8 cellular contexts compared by ENCODE assay signal in genomic region chr2:159612255-159612901, GRCh38. TPM values are rescaled to one million over a fixed set of nuclear protein-coding genes. Genes with fewer than 3 reads are reported as not detected.
A peak's percentile ranks its signal among the peaks of the same experiment; 100 is the strongest.
DNase-seq lines count a peak whose midpoint lies in the region; ATAC-seq, FAIRE-seq and TF ChIP-seq lines count a peak whose summit lies in the region.

No MANE protein-coding gene starts in this region.

- RAD21 ChIA-PET in GM12878 (lab: Charles Lee; ENCODE audit: unreplicated experiment) = no interaction called here

- H3K9ac ChIP-seq in GM12878 (ENCODE audit: control insufficient read depth, insufficient read depth, low read length) (no peak overlapping the region), mesendoderm (ENCODE audit: low read length) (no peak overlapping the region)

- TF ChIP-seq CTCF in GM12878 (IDR thresholded peaks at IDR 0.05 in 2 of 3, conservative IDR thresholded peaks at IDR 0.05 in 1 of 3; ENCODE audit: control insufficient read depth in 2 of 3, extremely low read depth in 1 of 3, insufficient read depth in 1 of 3, low read depth in 3 of 3, low read length in 3 of 3) = no peak
- TF ChIP-seq CTCF in Peyer's patch (IDR thresholded peaks at IDR 0.05) = no peak

- DNase-seq in DMS 273 (lab: John Stamatoyannopoulos, UW; ENCODE audit: unreplicated experiment) (peak; percentile 88), NCI-H1436 (lab: John Stamatoyannopoulos, UW) (peak; percentile 37), GM12878 (ENCODE audit: low read depth, low spot score) (no peak), mesendoderm (peak; percentile 45), Peyer's patch (no peak)
- no peak for DNase-seq in stimulated activated naive CD8-positive, alpha-beta T cell treated with anti-CD3 and anti-CD28 coated beads, Interleukin-15, amount 100 ng/mL, for 72 hours

- SMC1A ChIA-PET in GM12878 (lab: Charles Lee; ENCODE audit: uncharacterized antibody, unreplicated experiment) = interaction anchor here (1.5 to 1.6 kb wide), 2 partner anchors 78 to 278 kb away, joined by 4 to 5 read pairs; no protein-coding TSS in a partner anchor

- ATAC-seq in GM12878 (peak; percentile 10; the same call in 1 of the 3 replicates), GM18517 (IDR thresholded peaks at IDR 0.05; ENCODE audit: unreplicated experiment) (no peak), GM21423 (IDR thresholded peaks at IDR 0.05; ENCODE audit: unreplicated experiment) (no peak)
- no peak for ATAC-seq in stimulated activated naive CD8-positive, alpha-beta T cell treated with anti-CD3 and anti-CD28 coated beads, Interleukin-15, amount 100 ng/mL, for 72 hours

- H3K4ac ChIP-seq in mesendoderm (ENCODE audit: low read depth, low read length) = no peak overlapping the region

- H3K27ac ChIP-seq in GM12878 (ENCODE audit: control insufficient read depth, insufficient read depth) (no peak overlapping the region), mesendoderm (ENCODE audit: low read depth, low read length) (no peak overlapping the region), Peyer's patch (peak overlapping the region in 2 of 4 donors; percentile 23 to 99)

- intact Hi-C loops in GM12878 (cut with micrococcal nuclease; ENCODE audit: unreplicated experiment) = loop anchor here (10.0 kb wide), 2 partner anchors 322 to 352 kb away; no protein-coding TSS in a partner anchor

- H2BK15ac ChIP-seq in mesendoderm (replicated peaks; ENCODE audit: low read depth) = no peak overlapping the region

- peak overlapping the region; percentile 15 for H2AFZ ChIP-seq in GM12878 (ENCODE audit: control insufficient read depth, low read depth, low read length)

- in situ Hi-C loops in GM12878 (cut with MboI) = no loop called here

- no peak overlapping the region for H3K23ac ChIP-seq in mesendoderm (ENCODE audit: low read length)

- H3K79me1 ChIP-seq in mesendoderm (ENCODE audit: low read length) = peaks cover 4% of the 10 kb centered on the region

- BruUV-seq in GM12878 (replicated peaks; lab: Mats Ljungman, UMichigan) = no TSS peak

- no peak overlapping the region for H4K5ac ChIP-seq in mesendoderm (ENCODE audit: low read length)

- H3K27me3 Mint-ChIP-seq in stimulated activated naive CD8-positive, alpha-beta T cell treated with anti-CD3 and anti-CD28 coated beads, Interleukin-15, amount 100 ng/mL, for 72 hours = peaks cover 7% of the 10 kb centered on the region

- no peak overlapping the region for H3K18ac ChIP-seq in mesendoderm (ENCODE audit: low read length)

- no peaks in the 10 kb centered on the region for H3K9me3 Mint-ChIP-seq in stimulated activated naive CD8-positive, alpha-beta T cell treated with anti-CD3 and anti-CD28 coated beads, Interleukin-15, amount 100 ng/mL, for 72 hours

- H3K9me3 ChIP-seq in GM12878 (replicated peaks; ENCODE audit: control insufficient read depth, insufficient read depth, low read length) (no peaks in the 10 kb centered on the region), Peyer's patch (no peaks in the 10 kb centered on the region)

- no peak overlapping the region for H2AK5ac ChIP-seq in mesendoderm (ENCODE audit: low read length)

- peaks cover 13% of the 10 kb centered on the region for H3K4me1 Mint-ChIP-seq in stimulated activated naive CD8-positive, alpha-beta T cell treated with anti-CD3 and anti-CD28 coated beads, Interleukin-15, amount 100 ng/mL, for 72 hours

- H3K4me3 Mint-ChIP-seq in stimulated activated naive CD8-positive, alpha-beta T cell treated with anti-CD3 and anti-CD28 coated beads, Interleukin-15, amount 100 ng/mL, for 72 hours = no peak overlapping the region

- no peak for TF ChIP-seq RAD21 in GM12878 (IDR thresholded peaks at IDR 0.05; ENCODE audit: insufficient read depth, low read depth, low read length)

- H3K4me1 ChIP-seq in GM12878 (ENCODE audit: control insufficient read depth, insufficient read depth, low read length) (no peaks in the 10 kb centered on the region; the same call in 1 of the 2 replicates), mesendoderm (ENCODE audit: control insufficient read depth, low read depth, low read length) (peaks cover 3% of the 10 kb centered on the region), Peyer's patch (peaks cover 0 to 14% (median 0%) of the 10 kb centered on the region in 4 donors)

- no peak overlapping the region for H3K27ac Mint-ChIP-seq in stimulated activated naive CD8-positive, alpha-beta T cell treated with anti-CD3 and anti-CD28 coated beads, Interleukin-15, amount 100 ng/mL, for 72 hours

- CTCF ChIA-PET in GM12878 (lab: Yijun Ruan, JAX) = interaction anchor here (1.0 kb wide), 2 partner anchors 99 to 339 kb away, joined by 3 read pairs; no protein-coding TSS in a partner anchor

- POLR2A ChIA-PET in GM12878 (lab: Charles Lee) = interaction anchor here (0.6 kb wide), 1 partner anchor 157 kb away, joined by 6 read pairs; no protein-coding TSS in a partner anchor

- no peak overlapping the region for H4K8ac ChIP-seq in mesendoderm (ENCODE audit: low read depth, low read length)

- no peak overlapping the region for H2BK5ac ChIP-seq in mesendoderm (ENCODE audit: low read length)

- TF ChIP-seq POLR2A in GM12878 (IDR thresholded peaks at IDR 0.05; ENCODE audit: low read depth, low read length) (no peak), Peyer's patch (IDR thresholded peaks at IDR 0.05) (no peak)

- no peak overlapping the region for H2BK120ac ChIP-seq in mesendoderm (ENCODE audit: low read depth, low read length)

- FAIRE-seq in GM12878 (lab: Jason Lieb, UNC) = peak; percentile 52

- peak overlapping the region; percentile 22; the same call in 1 of the 2 replicates for H3K4me3 ChIP-seq in GM12878
- H3K4me3 ChIP-seq in mesendoderm (ENCODE audit: low read length) = no peak overlapping the region
- peak overlapping the region in 2 of 4 donors; percentile 4 to 86 for H3K4me3 ChIP-seq in Peyer's patch

- TF ChIP-seq EP300 in GM12878 (IDR thresholded peaks at IDR 0.05; ENCODE audit: borderline replicate concordance in 1 of 2, control insufficient read depth in 1 of 2, low read depth in 2 of 2, low read length in 2 of 2) = no peak

- H3K56ac ChIP-seq in mesendoderm (ENCODE audit: low read length) = no peak overlapping the region

- H3K4me2 ChIP-seq in GM12878 (ENCODE audit: control insufficient read depth, insufficient read depth) = peak overlapping the region; percentile 61
- H3K4me2 ChIP-seq in mesendoderm (ENCODE audit: low read length) = no peak overlapping the region

- H4K20me1 ChIP-seq in GM12878 (ENCODE audit: control insufficient read depth, insufficient read depth) = no peaks in the 10 kb centered on the region

- 96% methylated on average over 1 of the region's 1 CpG for WGBS in GM12878 (ENCODE audit: insufficient coverage, insufficient replicate concordance, low lambda C conversion rate, missing lambda C conversion rate)
- 100% methylated on average over 1 of the region's 1 CpG for whole genome bisulfite sequencing in mesendoderm (ENCODE audit: extremely low coverage, insufficient coverage, low lambda C conversion rate)

- H3K27me3 ChIP-seq in GM12878 (replicated peaks in 1 of 2; ENCODE audit: control insufficient read depth in 2 of 2, insufficient read depth in 2 of 2, low read length in 1 of 2) (no peaks in the 10 kb centered on the region), mesendoderm (ENCODE audit: insufficient read depth, low read length, poor library complexity) (no peaks in the 10 kb centered on the region), Peyer's patch (no peaks in the 10 kb centered on the region)

- peaks cover 33% of the 10 kb centered on the region for H3K79me2 ChIP-seq in GM12878 (ENCODE audit: control insufficient read depth, insufficient read depth, low read length)
- peaks cover 18% of the 10 kb centered on the region for H3K79me2 ChIP-seq in mesendoderm (ENCODE audit: control insufficient read depth, insufficient read depth, low read length)

- H3K36me3 ChIP-seq in GM12878 (ENCODE audit: control insufficient read depth in 2 of 2, insufficient read depth in 2 of 2, low read length in 1 of 2) = no peaks in the 10 kb centered on the region
- H3K36me3 ChIP-seq in mesendoderm (ENCODE audit: control insufficient read depth, insufficient read depth, low read length) = no peaks in the 10 kb centered on the region
- no peaks in the 10 kb centered on the region for H3K36me3 ChIP-seq in Peyer's patch

TF ChIP-seq in GM12878, 131 proteins besides CTCF, POLR2A, EP300 and RAD21 (continues in another document):
- TF ChIP-seq SIX5 (IDR thresholded peaks at IDR 0.05; ENCODE audit: low read depth, low read length, severe bottlenecking) = no peak
- TF ChIP-seq BACH1 (IDR thresholded peaks at IDR 0.05; ENCODE audit: borderline replicate concordance) = no peak
- TF ChIP-seq MXI1 (IDR thresholded peaks at IDR 0.05; ENCODE audit: low read depth, low read length) = no peak
- TF ChIP-seq JUNB (IDR thresholded peaks at IDR 0.05) = peak; percentile 47; the same call in 1 of the 2 replicates
- TF ChIP-seq, protein P1, sequence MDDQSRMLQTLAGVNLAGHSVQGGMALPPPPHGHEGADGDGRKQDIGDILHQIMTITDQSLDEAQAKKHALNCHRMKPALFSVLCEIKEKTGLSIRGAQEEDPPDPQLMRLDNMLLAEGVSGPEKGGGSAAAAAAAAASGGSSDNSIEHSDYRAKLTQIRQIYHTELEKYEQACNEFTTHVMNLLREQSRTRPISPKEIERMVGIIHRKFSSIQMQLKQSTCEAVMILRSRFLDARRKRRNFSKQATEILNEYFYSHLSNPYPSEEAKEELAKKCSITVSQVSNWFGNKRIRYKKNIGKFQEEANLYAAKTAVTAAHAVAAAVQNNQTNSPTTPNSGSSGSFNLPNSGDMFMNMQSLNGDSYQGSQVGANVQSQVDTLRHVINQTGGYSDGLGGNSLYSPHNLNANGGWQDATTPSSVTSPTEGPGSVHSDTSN (IDR thresholded peaks at IDR 0.05; ENCODE audit: insufficient replicate concordance, low read depth, low read length) = no peak
- TF ChIP-seq GABPA (IDR thresholded peaks at IDR 0.05; ENCODE audit: low read depth) = no peak

RNA-seq across cellular contexts. Expression of gene BAZ2B, which starts 4.0 kb away (rescaled TPM):
- total RNA-seq in GM12878 (2013; cell fraction: nucleolus; rRNA removed) = 510 and 514 TPM in 2 replicates
- 29.0 and 35.7 TPM in 2 replicates for total RNA-seq in GM12878 (2014; rRNA removed)
- total RNA-seq in GM12878 (2014; rRNA removed; fragmentation: Illumina TruSeq; extraction: Trizol) = 49.7 and 52.7 TPM in 2 replicates
- total RNA-seq in GM12878 (2021) = 32.1 and 33.0 TPM in 2 replicates
- 23.5 TPM for polyA plus RNA-seq in GM12878 (2011; ENCODE audit: low read depth)
- polyA plus RNA-seq in GM12878 (2011; rRNA removed) = 24.9 and 33.1 TPM in 2 replicates
- 12.6 and 14.4 TPM in 2 replicates for polyA plus RNA-seq in GM12878 (2011; cell fraction: cytosol; rRNA removed)
- polyA plus RNA-seq in GM12878 (2011; cell fraction: nucleus; rRNA removed) = 33.1 and 42.0 TPM in 2 replicates
- polyA plus RNA-seq in GM12878 (2012) = 19.7 and 23.3 TPM in 2 replicates
- 33.3 and 47.1 TPM in 2 replicates for polyA plus RNA-seq in GM12878 (2014; fragmentation: Illumina TruSeq; extraction: Trizol)
- polyA plus RNA-seq in GM12878 (2014; fragmentation: Nextera tagmentation; extraction: Ambion mirVana) = 10 to 100 TPM in 1 of 2 experiments, 1 to 10 TPM in 1; 8.8 to 12.8 TPM
- 18.6 and 24.5 TPM in 2 replicates for polyA plus RNA-seq in GM12878 (2014; rRNA removed)
- 10 to 100 TPM; 22.4 to 23.9 TPM for polyA plus RNA-seq in GM12878 (2016; fragmentation: Nextera tagmentation; extraction: Ambion mirVana)
- 71.0 and 79.2 TPM in 2 replicates for polyA minus RNA-seq in GM12878 (2011; rRNA and poly(A)+ RNA removed)
- 18.4 and 19.5 TPM in 2 replicates for polyA minus RNA-seq in GM12878 (2011; cell fraction: cytosol; rRNA and poly(A)+ RNA removed)
- polyA minus RNA-seq in GM12878 (2011; cell fraction: nucleus; rRNA and poly(A)+ RNA removed) = 68.2 and 95.3 TPM in 2 replicates
- polyA plus RNA-seq in mesendoderm (2013, experiment 1 of 2) = 8.0 TPM
- 7.7 TPM for polyA plus RNA-seq in mesendoderm (2013, experiment 2 of 2)
- total RNA-seq in Peyer's patch = 100 to 1,000 TPM; 104 to 301 (median 157) TPM

Comparison
In these comparisons a context has a peak if more than half of its experiments do, and no peak if none do; other contexts are left out.
1. DNase-seq: peak in DMS 273 (single experiment), NCI-H1436 (single experiment) and mesendoderm (single experiment); none in GM12878 (single experiment), stimulated activated naive CD8-positive, alpha-beta T cell treated with anti-CD3 and anti-CD28 coated beads, Interleukin-15, amount 100 ng/mL, for 72 hours (0 of 2) and Peyer's patch (0 of 3).